Comparison of ENCODE assay signal across 9 cellular contexts in genomic region chr20:43941476-43942212, GRCh38. TPM values are rescaled to one million over a fixed set of nuclear protein-coding genes. Genes with fewer than 3 reads are reported as not detected.
DNase-seq lines count a peak whose midpoint lies in the region; ATAC-seq and TF ChIP-seq lines count a peak whose summit lies in the region.
"Had no signal": no experiment of that assay in that cellular context is flagged by ENCODE, and none has a peak within 500 bp of the region (broad histone marks: within the 10 kb centered on the region; RNA-seq: fewer than 3 reads in every experiment).

No MANE protein-coding gene starts in this region.

- H3K9me3 Mint-ChIP-seq in activated T-cell treated with anti-CD3 and anti-CD28 coated beads, Interleukin-2, amount 50 U/mL, for 72 hours: no peaks in the 10 kb centered on the region

- H3K4me1 ChIP-seq in OCI-LY3 (ENCODE audit: low read length): peaks cover 67% of the 10 kb centered on the region
- peaks cover 13 to 68% (median 33%) of the 10 kb centered on the region in 4 donors for H3K4me1 ChIP-seq in stomach

- H3K79me2 ChIP-seq in OCI-LY3 (ENCODE audit: low read length): peaks cover 100% of the 10 kb centered on the region

- TF ChIP-seq CTCF in OCI-LY3 (IDR thresholded peaks at IDR 0.05; ENCODE audit: low read depth, low read length) (no peak), stomach (IDR thresholded peaks at IDR 0.05) (no peak)

- H3K27ac Mint-ChIP-seq in activated T-cell treated with anti-CD3 and anti-CD28 coated beads, Interleukin-2, amount 50 U/mL, for 72 hours: no peak overlapping the region

- no peak overlapping the region for H2AFZ ChIP-seq in OCI-LY3 (ENCODE audit: low read depth, low read length)

- no peak for ATAC-seq in activated T-cell treated with anti-CD3 and anti-CD28 coated beads, Interleukin-2, amount 50 U/mL, for 72 hours (replicated peaks in 1 of 2)
- ATAC-seq in GM18861 (IDR thresholded peaks at IDR 0.05; ENCODE audit: unreplicated experiment): no peak

- no peak for DNase-seq in activated T-cell treated with anti-CD3 and anti-CD28 coated beads, Interleukin-2, amount 50 U/mL, for 72 hours
- DNase-seq in activated T-cell treated with anti-CD3 and anti-CD28 coated beads, Interleukin-2, amount 50 U/mL, for 1 hour: no peak
- peak; percentile 39 for DNase-seq in epithelial cell of prostate (ENCODE audit: low read depth, low spot score)
- no peak for DNase-seq in stomach
- no peak for DNase-seq in activated naive CD4-positive, alpha-beta T cell treated with Interleukin-2 at 50 U/mL for 16 hours
- DNase-seq in NCI-H526 (lab: John Stamatoyannopoulos, UW): no peak
- DNase-seq: T-helper 9 cell had no signal

- peaks cover 55% of the 10 kb centered on the region for H3K27me3 Mint-ChIP-seq in activated T-cell treated with anti-CD3 and anti-CD28 coated beads, Interleukin-2, amount 50 U/mL, for 72 hours (ENCODE audit: low read depth)

- no peaks in the 10 kb centered on the region for H3K9me3 ChIP-seq in OCI-LY3 (ENCODE audit: insufficient read depth, low read length)
- H3K9me3 ChIP-seq in stomach: no peaks in the 10 kb centered on the region

- H3K9ac ChIP-seq in OCI-LY3 (ENCODE audit: low read length): peak overlapping the region; percentile 64

- H3K4me3 Mint-ChIP-seq in activated T-cell treated with anti-CD3 and anti-CD28 coated beads, Interleukin-2, amount 50 U/mL, for 72 hours: peak overlapping the region; percentile 67 to 69

- H3K27me3 ChIP-seq in OCI-LY3 (ENCODE audit: low read depth, low read length): no peaks in the 10 kb centered on the region
- peaks cover 0 to 2% (median 0%) of the 10 kb centered on the region in 3 donors for H3K27me3 ChIP-seq in stomach

- H3K36me3 Mint-ChIP-seq in activated T-cell treated with anti-CD3 and anti-CD28 coated beads, Interleukin-2, amount 50 U/mL, for 72 hours (ENCODE audit: insufficient read depth in 2 of 2): peaks cover 0 to 3% of the 10 kb centered on the region in 2 donors

- H3K4me1 Mint-ChIP-seq in activated T-cell treated with anti-CD3 and anti-CD28 coated beads, Interleukin-2, amount 50 U/mL, for 72 hours (ENCODE audit: low read depth): peaks cover 83% of the 10 kb centered on the region

- H3K4me3 ChIP-seq in OCI-LY3 (ENCODE audit: low read length): peak overlapping the region; percentile 71
- H3K4me3 ChIP-seq in stomach: no peak overlapping the region

- TF ChIP-seq POLR2A in stomach (IDR thresholded peaks at IDR 0.05): no peak

- H3K36me3 ChIP-seq in OCI-LY3 (replicated peaks; ENCODE audit: low read depth, low read length) (peaks cover 34% of the 10 kb centered on the region), stomach (no peaks in the 10 kb centered on the region)

- H4K20me1 ChIP-seq in OCI-LY3 (ENCODE audit: insufficient read depth, low read length): peaks cover 96% of the 10 kb centered on the region

- 30 to 57% (median 43%) methylated on average over 10 of the region's 10 CpGs for WGBS in stomach, 5 donors

- peak overlapping the region; percentile 97 for H3K4me2 ChIP-seq in OCI-LY3 (ENCODE audit: low read length)

- intact Hi-C loops in stomach (cut with DNase I; ENCODE audit: low total_unique reads): no loop called here

- TF ChIP-seq EP300 in stomach (IDR thresholded peaks at IDR 0.05): no peak

- H3K27ac ChIP-seq in OCI-LY3 (ENCODE audit: low read length): peak overlapping the region; percentile 94
- H3K27ac ChIP-seq in epithelial cell of prostate: peak overlapping the region; percentile 52
- H3K27ac ChIP-seq in stomach: peak overlapping the region in 4 of 5 donors; percentile 44 to 75 (median 66)

RNA-seq across cellular contexts. Expression of gene TOX2, which starts 27.0 kb away (rescaled TPM):
- total RNA-seq in activated T-cell treated with anti-CD3 and anti-CD28 coated beads, Interleukin-2, amount 50 U/mL, for 72 hours: 10 to 100 TPM; 17.5 to 42.8 TPM
- 1 to 10 TPM in 3 of 5 donors, under 1 TPM in 1, not detected in 1; 0.87 to 7.0 (median 3.6) TPM for total RNA-seq in stomach
- 10 to 100 TPM; 13.3 to 20.2 (median 15.1) TPM for polyA plus RNA-seq in stomach
